8 cellular contexts compared by ENCODE assay signal in the genomic region with DNA sequence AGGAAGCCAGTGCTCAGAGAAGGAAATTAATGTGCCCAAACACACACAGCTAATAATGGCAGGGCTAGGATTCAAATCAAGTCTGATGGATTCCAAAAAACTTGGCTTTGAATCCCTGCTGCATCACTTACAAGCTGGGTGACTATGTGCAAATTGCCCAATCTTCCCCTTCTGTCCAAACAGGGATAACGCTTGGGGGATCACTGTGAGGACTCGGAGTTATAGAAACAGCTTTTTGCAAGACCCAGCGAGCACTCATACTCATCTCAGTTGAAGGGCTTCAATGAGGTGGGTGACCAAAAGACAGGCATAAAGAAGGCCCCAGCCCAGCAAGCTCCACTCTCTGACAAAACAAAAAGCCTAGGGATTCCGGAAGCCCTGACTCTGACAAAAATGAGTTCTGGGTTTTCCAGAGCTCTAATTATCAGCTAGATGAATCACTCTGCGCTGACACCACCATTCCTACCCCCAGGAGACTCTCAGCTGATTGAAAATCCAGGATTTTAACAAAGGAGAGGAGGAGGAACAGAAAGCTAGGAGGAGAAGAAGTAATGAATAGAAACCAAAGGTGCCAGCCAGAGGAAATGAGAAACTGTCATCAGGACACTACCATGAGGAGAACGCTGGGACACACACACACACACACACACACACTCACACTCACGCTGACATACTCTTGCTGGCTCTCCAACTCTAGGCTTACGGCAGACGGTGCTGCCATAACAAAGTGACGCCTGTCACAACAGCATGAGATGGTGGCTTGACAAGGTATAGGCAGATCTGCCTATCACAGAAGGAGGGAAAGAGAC. TPM values are rescaled to one million over a fixed set of nuclear protein-coding genes. Genes with fewer than 3 reads are reported as not detected.
DNase-seq lines count a peak whose midpoint lies in the region; ATAC-seq and TF ChIP-seq lines count a peak whose summit lies in the region.

No MANE protein-coding gene starts in this region.

- H3K4me2 ChIP-seq in OCI-LY1 (ENCODE audit: low read length), result peak overlapping the region; percentile 87
- H3K4me2 ChIP-seq in mesendoderm (ENCODE audit: low read length), result peak overlapping the region; percentile 67

- peaks cover 27% of the 10 kb centered on the region; the same call in 1 of the 2 replicates for H3K36me3 ChIP-seq in OCI-LY1 (ENCODE audit: insufficient read depth, low read length)
- H3K36me3 ChIP-seq in mesendoderm (ENCODE audit: control insufficient read depth, insufficient read depth, low read length), result peaks cover 7% of the 10 kb centered on the region
- H3K36me3 ChIP-seq in vagina, result peaks cover 0 to 18% of the 10 kb centered on the region in 2 donors

- peak overlapping the region; percentile 86 for H2AK5ac ChIP-seq in mesendoderm (ENCODE audit: low read length)

- no peak for TF ChIP-seq CTCF in OCI-LY1 (IDR thresholded peaks at IDR 0.05; ENCODE audit: low read length)
- TF ChIP-seq CTCF in choroid plexus epithelial cell (conservative IDR thresholded peaks at IDR 0.05; ENCODE audit: low read depth, low read length), result no peak
- TF ChIP-seq CTCF in vagina (IDR thresholded peaks at IDR 0.05), result no peak

- no CpG with 5 or more reads among the region's 10 CpGs for WGBS in mesendoderm (ENCODE audit: extremely low coverage, insufficient coverage, low lambda C conversion rate)

- no peaks in the 10 kb centered on the region for H3K27me3 ChIP-seq in OCI-LY1 (ENCODE audit: insufficient read depth, low read length)
- no peaks in the 10 kb centered on the region for H3K27me3 ChIP-seq in mesendoderm (ENCODE audit: insufficient read depth, low read length, poor library complexity)
- H3K27me3 ChIP-seq in vagina, result no peaks in the 10 kb centered on the region

- no peak overlapping the region for H3K23ac ChIP-seq in mesendoderm (ENCODE audit: low read length)

- peaks cover 10% of the 10 kb centered on the region for H3K79me1 ChIP-seq in mesendoderm (ENCODE audit: low read length)

- ATAC-seq in HG03175 (IDR thresholded peaks at IDR 0.05; ENCODE audit: unreplicated experiment) (no peak), HG03097 (IDR thresholded peaks at IDR 0.05; ENCODE audit: low FRiP score, unreplicated experiment) (no peak)

- H4K20me1 ChIP-seq in OCI-LY1 (ENCODE audit: insufficient read depth, low read length), result no peaks in the 10 kb centered on the region

- peak; percentile 73 for DNase-seq in GM04504 (ENCODE audit: low read depth)
- DNase-seq in choroid plexus epithelial cell (ENCODE audit: low read depth), result peak; percentile 84
- peak; percentile 94 for DNase-seq in mesendoderm
- DNase-seq in vagina (ENCODE audit: extremely low spot score in 2 of 2), result peak in 1 of 2 donors; percentile 96
- no peak for DNase-seq in NCI-H1694 treated with DMSO at 0.1 percent for 48 hours (lab: John Stamatoyannopoulos, UW)

- no peak overlapping the region for H2AFZ ChIP-seq in OCI-LY1 (ENCODE audit: low read length)

- no peaks in the 10 kb centered on the region for H3K9me3 ChIP-seq in OCI-LY1 (ENCODE audit: low read length)
- H3K9me3 ChIP-seq in vagina, result no peaks in the 10 kb centered on the region

- peak overlapping the region; percentile 52 for H2BK120ac ChIP-seq in mesendoderm (ENCODE audit: low read depth, low read length)

- no peaks in the 10 kb centered on the region for H3K9me2 ChIP-seq in OCI-LY1 (ENCODE audit: low read depth, low read length)

- H3K18ac ChIP-seq in mesendoderm (ENCODE audit: low read length), result peak overlapping the region; percentile 82

- peak overlapping the region; percentile 97 for H3K56ac ChIP-seq in mesendoderm (ENCODE audit: low read length)

- no peaks in the 10 kb centered on the region for H3F3A ChIP-seq in OCI-LY1 (ENCODE audit: insufficient read depth, low read length)

- no peak overlapping the region for H2BK15ac ChIP-seq in mesendoderm (replicated peaks; ENCODE audit: low read depth)

- H3K4me1 ChIP-seq in OCI-LY1 (ENCODE audit: insufficient read depth, low read length, severe bottlenecking) (peaks cover 86% of the 10 kb centered on the region), mesendoderm (ENCODE audit: control insufficient read depth, low read depth, low read length) (peaks cover 13% of the 10 kb centered on the region), vagina (peaks cover 42% of the 10 kb centered on the region)

- H2BK5ac ChIP-seq in mesendoderm (ENCODE audit: low read length), result peak overlapping the region; percentile 89

- intact Hi-C loops in vagina (cut with DNase I), result loop anchor here (10.0 kb wide), 1 partner anchor 233 kb away; a partner anchor contains a TSS

- H3K27ac ChIP-seq in OCI-LY1 (ENCODE audit: low read depth, low read length, poor library complexity, severe bottlenecking) (peak overlapping the region; percentile 97), mesendoderm (ENCODE audit: low read depth, low read length) (peak overlapping the region; percentile 98), vagina (peak overlapping the region; percentile 99)

- peak overlapping the region; percentile 93 for H3K4ac ChIP-seq in mesendoderm (ENCODE audit: low read depth, low read length)

- H3K9ac ChIP-seq in OCI-LY1 (ENCODE audit: low read length) (peak overlapping the region; percentile 77), mesendoderm (ENCODE audit: low read length) (peak overlapping the region; percentile 91)

- no peak for TF ChIP-seq POLR2A in vagina (IDR thresholded peaks at IDR 0.05)

- H3K79me2 ChIP-seq in OCI-LY1 (ENCODE audit: insufficient read depth, low read length) (peaks cover 26% of the 10 kb centered on the region), mesendoderm (ENCODE audit: control insufficient read depth, insufficient read depth, low read length) (peaks cover 26% of the 10 kb centered on the region)

- H4K8ac ChIP-seq in mesendoderm (ENCODE audit: low read depth, low read length), result no peak overlapping the region

- peak overlapping the region; percentile 26 for H4K5ac ChIP-seq in mesendoderm (ENCODE audit: low read length)

- peak overlapping the region; percentile 62 for H3K4me3 ChIP-seq in OCI-LY1 (ENCODE audit: low read depth, low read length, poor library complexity, severe bottlenecking)
- peak overlapping the region; percentile 28 for H3K4me3 ChIP-seq in choroid plexus epithelial cell (ENCODE audit: low read depth, low read length)
- H3K4me3 ChIP-seq in mesendoderm (ENCODE audit: low read length), result no peak overlapping the region
- peak overlapping the region; percentile 47 to 67 for H3K4me3 ChIP-seq in vagina

RNA-seq across cellular contexts. Expression of a gene that starts 1.6 kb away (rescaled TPM):
- polyA plus RNA-seq in mesendoderm (2013, experiment 1 of 2), result 27.9 TPM
- 28.0 TPM for polyA plus RNA-seq in mesendoderm (2013, experiment 2 of 2)
- total RNA-seq in vagina, result 35.4 TPM

RNA-seq across cellular contexts. Expression of a gene that starts 10.4 kb away (rescaled TPM):
- polyA plus RNA-seq in mesendoderm (2013, experiment 1 of 2), result 64.1 TPM
- 62.9 TPM for polyA plus RNA-seq in mesendoderm (2013, experiment 2 of 2)
- 45.2 TPM for total RNA-seq in vagina
